In genomic region chr1:66925944-66926343, GRCh38 we compare ENCODE assay signal across 8 cellular contexts. TPM values are rescaled to one million over a fixed set of nuclear protein-coding genes. Genes with fewer than 3 reads are reported as not detected.
DNase-seq lines count a peak whose midpoint lies in the region; ATAC-seq, FAIRE-seq and TF ChIP-seq lines count a peak whose summit lies in the region.

No MANE protein-coding gene starts in this region.

- H3K79me2 ChIP-seq in astrocyte (ENCODE audit: insufficient read depth, low read length): peaks cover 59% of the 10 kb centered on the region

- peak; percentile 63 for DNase-seq in DMS 273 (lab: John Stamatoyannopoulos, UW; ENCODE audit: unreplicated experiment)
- DNase-seq in LHCN-M2 (ENCODE audit: low read depth): peak; percentile 48
- no peak for DNase-seq in astrocyte (ENCODE audit: low read depth)
- DNase-seq in left lung: no peak
- DNase-seq in transverse colon: no peak
- DNase-seq in GM12892 (ENCODE audit: insufficient read length): no peak
- DNase-seq in ecto neural progenitor cell (ENCODE audit: low spot score): no peak

- peak overlapping the region; percentile 97 for H3K4me3 ChIP-seq in astrocyte (ENCODE audit: insufficient read depth, low read depth, low read length)
- H3K4me3 ChIP-seq in left lung: peak overlapping the region; percentile 62 to 63
- peak overlapping the region; percentile 47 to 87 (median 72) for H3K4me3 ChIP-seq in transverse colon

- H3K9me3 Mint-ChIP-seq in astrocyte (ENCODE audit: unreplicated experiment): no peaks in the 10 kb centered on the region

- FAIRE-seq in astrocyte (lab: Jason Lieb, UNC) (no peak), GM12892 (lab: Jason Lieb, UNC) (no peak)

- TF ChIP-seq POLR2A in transverse colon (IDR thresholded peaks at IDR 0.05) (no peak), GM12892 (IDR thresholded peaks at IDR 0.05; ENCODE audit: low read depth, low read length) (no peak)

- H3K4me2 ChIP-seq in astrocyte (ENCODE audit: low read length): peak overlapping the region; percentile 92

- H3K36me3 Mint-ChIP-seq in astrocyte (ENCODE audit: low read depth, unreplicated experiment): no peaks in the 10 kb centered on the region

- WGBS in transverse colon (ENCODE audit: low coverage in 1 of 2), 2 donors: 24 to 33% methylated on average over 8 to 9 of the region's 9 CpGs

- H3K4me1 ChIP-seq in astrocyte (ENCODE audit: insufficient read depth, low read length): peaks cover 11% of the 10 kb centered on the region
- peaks cover 14 to 56% of the 10 kb centered on the region in 2 donors for H3K4me1 ChIP-seq in left lung
- H3K4me1 ChIP-seq in transverse colon: peaks cover 20 to 60% (median 42%) of the 10 kb centered on the region in 4 donors

- no peaks in the 10 kb centered on the region for H3K36me3 ChIP-seq in astrocyte (ENCODE audit: insufficient read depth, low read length)
- H3K36me3 ChIP-seq in left lung: no peaks in the 10 kb centered on the region
- no peaks in the 10 kb centered on the region for H3K36me3 ChIP-seq in transverse colon

- peaks cover 7% of the 10 kb centered on the region for H4K20me1 ChIP-seq in astrocyte (ENCODE audit: insufficient read depth, low read length)

- no peaks in the 10 kb centered on the region for H3K27me3 ChIP-seq in astrocyte (ENCODE audit: insufficient read depth, low read length)
- H3K27me3 ChIP-seq in left lung: no peaks in the 10 kb centered on the region
- H3K27me3 ChIP-seq in transverse colon: no peaks in the 10 kb centered on the region

- TF ChIP-seq CTCF in astrocyte (IDR thresholded peaks at IDR 0.05; ENCODE audit: insufficient read depth, low read depth, low read length) (no peak), left lung (IDR thresholded peaks at IDR 0.05) (no peak), transverse colon (IDR thresholded peaks at IDR 0.05) (no peak)

- in situ Hi-C loops in transverse colon (cut with MboI; ENCODE audit: low pct_ligation_motif_present in 1 of 4, low pct_unique_long_range_greater_than_20kb in 1 of 4, low sequenced_read_pairs in 3 of 4): no loop called here

- H3K4me3 Mint-ChIP-seq in astrocyte (ENCODE audit: unreplicated experiment): peak overlapping the region; percentile 92

- H3K27ac ChIP-seq in astrocyte (ENCODE audit: low read depth, low read length) (peak overlapping the region; percentile 94), left lung (peak overlapping the region; percentile 90 to 99), transverse colon (peak overlapping the region; percentile 94 to 96 (median 96))

- ATAC-seq in left lung (no peak), GM19324 (IDR thresholded peaks at IDR 0.05; ENCODE audit: low FRiP score, unreplicated experiment) (no peak)

- peaks cover 11% of the 10 kb centered on the region for H3K4me1 Mint-ChIP-seq in astrocyte (ENCODE audit: low read depth, unreplicated experiment)

- H3K27me3 Mint-ChIP-seq in astrocyte (ENCODE audit: low read depth, unreplicated experiment): no peaks in the 10 kb centered on the region

- H2AFZ ChIP-seq in astrocyte (ENCODE audit: low read depth, low read length): no peak overlapping the region

- peak overlapping the region; percentile 63 for H3K27ac Mint-ChIP-seq in astrocyte (ENCODE audit: unreplicated experiment)

- H3K9ac ChIP-seq in astrocyte (ENCODE audit: low read length): peak overlapping the region; percentile 98

- no peak for TF ChIP-seq EP300 in transverse colon (IDR thresholded peaks at IDR 0.05; ENCODE audit: low read depth)

- H3K9me3 ChIP-seq in astrocyte (ENCODE audit: insufficient read depth, low read depth, low read length) (no peaks in the 10 kb centered on the region), left lung (no peaks in the 10 kb centered on the region), transverse colon (no peaks in the 10 kb centered on the region)

- intact Hi-C loops in left lung (cut with DNase I) (no loop called here), transverse colon (cut with DNase I; ENCODE audit: low total_unique reads) (no loop called here)

RNA-seq across cellular contexts. Expression of gene MIER1, which starts 1.2 kb away (rescaled TPM):
- total RNA-seq in LHCN-M2 (2014; rRNA removed) (33.4 and 34.2 TPM in 2 replicates), astrocyte (31.5 and 40.2 TPM in 2 replicates), left lung (10 to 100 TPM; 34.5 to 38.5 TPM), transverse colon (10 to 100 TPM; 32.6 to 85.7 (median 65.2) TPM)
- 11.2 TPM for polyA plus RNA-seq in LHCN-M2 (2012)
- 27.8 TPM for polyA plus RNA-seq in GM12892 (2012; ENCODE audit: missing spikeins)

RNA-seq across cellular contexts. Expression of gene DNAI4, which starts 1.3 kb away (rescaled TPM):
- 2.4 and 3.6 TPM in 2 replicates for total RNA-seq in LHCN-M2 (2014; rRNA removed)
- polyA plus RNA-seq in LHCN-M2 (2012): 1.3 TPM
- 6.9 and 7.7 TPM in 2 replicates for total RNA-seq in astrocyte
- total RNA-seq in left lung: 10 to 100 TPM in 1 of 2 donors, 1 to 10 TPM in 1; 6.5 to 12.4 TPM
- total RNA-seq in transverse colon: 10 to 100 TPM in 2 of 4 donors, 1 to 10 TPM in 2; 6.2 to 26.5 (median 16.8) TPM
- polyA plus RNA-seq in GM12892 (2012; ENCODE audit: missing spikeins): 0.49 TPM

Comparison
In these comparisons a context has a peak if more than half of its experiments do, and no peak if none do; other contexts are left out.
1. DNase-seq: peak in DMS 273 (single experiment) and LHCN-M2 (single experiment); none in astrocyte (single experiment), left lung (0 of 2), transverse colon (single experiment), GM12892 (single experiment) and ecto neural progenitor cell (single experiment).
2. Peak in every context shown above with its lines, with median percentiles within 50 percentile points of each other: H3K27ac ChIP-seq and H3K4me3 ChIP-seq.